ENCODE assay signal across 14 cellular contexts in the genomic region with DNA sequence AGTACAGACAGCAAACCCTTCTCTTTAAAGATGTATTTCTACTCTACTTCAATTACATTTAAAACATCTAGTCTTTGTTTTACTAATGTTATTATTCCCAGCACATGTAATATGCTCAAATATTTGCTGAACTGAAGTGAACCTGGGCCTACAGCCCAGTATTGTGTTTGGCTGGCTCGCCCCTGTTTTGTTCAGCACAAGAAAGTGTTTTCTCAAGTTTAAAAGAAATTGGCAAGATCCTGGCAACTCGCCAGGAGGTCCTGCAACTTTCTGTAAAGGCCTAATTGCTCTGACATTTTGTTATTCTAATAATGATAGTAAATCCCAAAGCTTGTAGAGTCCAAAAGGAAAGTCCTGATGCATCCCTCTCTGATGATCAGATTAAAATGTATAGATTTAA. TPM values are rescaled to one million over a fixed set of nuclear protein-coding genes. Genes with fewer than 3 reads are reported as not detected.
A peak's percentile ranks its signal among the peaks of the same experiment; 100 is the strongest.
DNase-seq lines count a peak whose midpoint lies in the region; ATAC-seq and TF ChIP-seq lines count a peak whose summit lies in the region.
"Had no signal": no experiment of that assay in that cellular context is flagged by ENCODE, and none has a peak within 500 bp of the region (broad histone marks: within the 10 kb centered on the region; RNA-seq: fewer than 3 reads in every experiment).

No MANE protein-coding gene starts in this region.

- BruUV-seq in PC-3 (replicated peaks; lab: Mats Ljungman, UMichigan) = no TSS peak

- H3K4me1 ChIP-seq in PC-3 (ENCODE audit: insufficient read depth, low read length) (peaks cover 18% of the 10 kb centered on the region), ovary (ENCODE audit: insufficient read depth) (peaks cover 3% of the 10 kb centered on the region), mesendoderm (ENCODE audit: control insufficient read depth, low read depth, low read length) (no peaks in the 10 kb centered on the region)

- no peak overlapping the region for H4K8ac ChIP-seq in mesendoderm (ENCODE audit: low read depth, low read length)

- H3F3A ChIP-seq in PC-3 (ENCODE audit: low read length, unreplicated experiment) = no peaks in the 10 kb centered on the region

- no peak overlapping the region for H2BK120ac ChIP-seq in mesendoderm (ENCODE audit: low read depth, low read length)

- H4K5ac ChIP-seq in mesendoderm (ENCODE audit: low read length) = no peak overlapping the region

- H2AFZ ChIP-seq in PC-3 (ENCODE audit: low read length) = no peak overlapping the region
- H2AFZ ChIP-seq: GM23338 had no signal

- H3K27ac ChIP-seq in PC-3 (ENCODE audit: low read length) = no peak overlapping the region
- no peak overlapping the region for H3K27ac ChIP-seq in ovary
- H3K27ac ChIP-seq in mesendoderm (ENCODE audit: low read depth, low read length) = no peak overlapping the region
- H3K27ac ChIP-seq: BLaER1 had no signal

- H3K79me1 ChIP-seq in mesendoderm (ENCODE audit: low read length) = no peaks in the 10 kb centered on the region

- H3K9me3 ChIP-seq in PC-3 (ENCODE audit: low read length) = no peaks in the 10 kb centered on the region
- no peaks in the 10 kb centered on the region for H3K9me3 ChIP-seq in ovary
- H3K9me3 ChIP-seq: BLaER1 had no signal

- peak; percentile 66 for ATAC-seq in PC-3
- no peak for ATAC-seq in GM18873 (IDR thresholded peaks at IDR 0.05; ENCODE audit: low FRiP score, unreplicated experiment)
- ATAC-seq: GM23338; stimulated activated effector memory CD8-positive, alpha-beta T cell treated with anti-CD3 and anti-CD28 coated beads, Interleukin-12 subunit alpha, Interleukin-12 subunit beta, amount 100 ng/mL, for 72 hours; T-helper 17 cell had no signal

- H2BK5ac ChIP-seq in mesendoderm (ENCODE audit: low read length) = no peak overlapping the region

- no peak overlapping the region for H2BK15ac ChIP-seq in mesendoderm (replicated peaks; ENCODE audit: low read depth)

- H3K79me2 ChIP-seq in PC-3 (ENCODE audit: low read length) = no peaks in the 10 kb centered on the region
- H3K79me2 ChIP-seq in mesendoderm (ENCODE audit: control insufficient read depth, insufficient read depth, low read length) = no peaks in the 10 kb centered on the region

- no peak overlapping the region for H3K18ac ChIP-seq in mesendoderm (ENCODE audit: low read length)

- H3K23ac ChIP-seq in mesendoderm (ENCODE audit: low read length) = no peak overlapping the region

- no peak overlapping the region for H2AK5ac ChIP-seq in mesendoderm (ENCODE audit: low read length)

- peak; percentile 22 for DNase-seq in EH (ENCODE audit: low read depth)
- DNase-seq in PC-3 = peak; percentile 19
- peak; percentile 80 for DNase-seq in fibroblast of pulmonary artery (ENCODE audit: low read depth)
- peak; percentile 15 to 66 (median 38) for DNase-seq in ovary
- DNase-seq in activated effector memory CD4-positive, alpha-beta T cell treated with anti-CD3 and anti-CD28 coated beads, Interleukin-2, amount 50 U/mL, for 16 hours = no peak
- DNase-seq in lower leg skin (ENCODE audit: low spot score in 2 of 2) = no peak
- no peak for DNase-seq in mesendoderm
- DNase-seq: NCI-H2171 treated with DMSO at 0.1 percent for 48 hours; stimulated activated CD4-positive, alpha-beta T cell treated with anti-CD3 and anti-CD28 coated beads, Interleukin-4, amount 100 ng/mL, for 1 hour; T-helper 17 cell had no signal

- no peak for TF ChIP-seq POLR2A in ovary (IDR thresholded peaks at IDR 0.05)
- TF ChIP-seq POLR2A in lower leg skin (IDR thresholded peaks at IDR 0.05) = no peak

- no peaks in the 10 kb centered on the region for H4K20me1 ChIP-seq in PC-3 (ENCODE audit: low read length)
- H4K20me1 ChIP-seq: BLaER1 had no signal

- intact Hi-C loops in PC-3 (cut with micrococcal nuclease) = no loop called here
- intact Hi-C loops in ovary (cut with DNase I) = no loop called here
- intact Hi-C loops in lower leg skin (cut with DNase I; ENCODE audit: low total_unique reads) = no loop called here

- no peak overlapping the region for H3K56ac ChIP-seq in mesendoderm (ENCODE audit: low read length)

- H3K4me2 ChIP-seq in PC-3 (ENCODE audit: low read length) (no peak overlapping the region), mesendoderm (ENCODE audit: low read length) (no peak overlapping the region)
- H3K4me2 ChIP-seq: BLaER1, GM23338 had no signal

- H3K27me3 ChIP-seq in PC-3 (ENCODE audit: low read length) (no peaks in the 10 kb centered on the region), ovary (no peaks in the 10 kb centered on the region), mesendoderm (ENCODE audit: insufficient read depth, low read length, poor library complexity) (no peaks in the 10 kb centered on the region)
- H3K27me3 ChIP-seq: BLaER1 had no signal

- POLR2A ChIA-PET in PC-3 (lab: Charles Lee; ENCODE audit: unreplicated experiment) = no interaction called here

- no peak for TF ChIP-seq CTCF in PC-3 (conservative IDR thresholded peaks at IDR 0.05; ENCODE audit: low read depth, low read length)
- TF ChIP-seq CTCF in fibroblast of pulmonary artery (IDR thresholded peaks at IDR 0.05; ENCODE audit: low read length, missing control alignments) = no peak
- TF ChIP-seq CTCF in ovary (IDR thresholded peaks at IDR 0.05) = no peak
- no peak for TF ChIP-seq CTCF in lower leg skin (IDR thresholded peaks at IDR 0.05)

- H3K9ac ChIP-seq in PC-3 (ENCODE audit: low read length) (no peak overlapping the region), mesendoderm (ENCODE audit: low read length) (no peak overlapping the region)
- H3K9ac ChIP-seq: BLaER1 had no signal

- WGBS in ovary, 3 donors = 3 to 12% (median 4%) methylated on average over 2 of the region's 2 CpGs
- 35 to 38% methylated on average over 2 of the region's 2 CpGs for WGBS in lower leg skin, 2 donors
- no CpG with 5 or more reads among the region's 2 CpGs for WGBS in mesendoderm (ENCODE audit: extremely low coverage, insufficient coverage, low lambda C conversion rate)

- H3K36me3 ChIP-seq in PC-3 (ENCODE audit: low read depth, low read length) (no peaks in the 10 kb centered on the region), ovary (no peaks in the 10 kb centered on the region), mesendoderm (ENCODE audit: control insufficient read depth, insufficient read depth, low read length) (no peaks in the 10 kb centered on the region)

- no peak overlapping the region for H3K4ac ChIP-seq in mesendoderm (ENCODE audit: low read depth, low read length)

- no peak for TF ChIP-seq EP300 in ovary (IDR thresholded peaks at IDR 0.05)

- H3K9me2 ChIP-seq in PC-3 (replicated peaks; ENCODE audit: low read length) = no peaks in the 10 kb centered on the region

- CTCF ChIA-PET in PC-3 (lab: Charles Lee) = no interaction called here

- H3K4me3 ChIP-seq in PC-3 (ENCODE audit: low read length) (no peak overlapping the region), fibroblast of pulmonary artery (replicated peaks; ENCODE audit: low read depth, low read length) (no peak overlapping the region), ovary (no peak overlapping the region), lower leg skin (ENCODE audit: low read depth, poor library complexity, severe bottlenecking) (no peak overlapping the region), mesendoderm (ENCODE audit: low read length) (no peak overlapping the region)
- H3K4me3 ChIP-seq: BLaER1, GM23338 had no signal

RNA-seq across cellular contexts. Expression of gene TMOD3, which starts 35.9 kb away (rescaled TPM):
- 35.5 and 43.9 TPM in 2 replicates for total RNA-seq in PC-3 (2014; rRNA removed)
- 10 to 100 TPM; 13.6 to 35.5 (median 29.3) TPM for total RNA-seq in ovary
- 10 to 100 TPM in 1 of 2 donors, 1 to 10 TPM in 1; 9.4 to 24.1 TPM for polyA plus RNA-seq in ovary
- 10 to 100 TPM; 35.4 to 47.2 (median 38.6) TPM for total RNA-seq in lower leg skin
- 24.0 TPM for polyA plus RNA-seq in mesendoderm (2013, experiment 1 of 2)
- polyA plus RNA-seq in mesendoderm (2013, experiment 2 of 2) = 24.4 TPM

RNA-seq across cellular contexts. Expression of gene TMOD2, which starts 42.1 kb away (rescaled TPM):
- total RNA-seq in PC-3 (2014; rRNA removed) (0.95 and 1.4 TPM in 2 replicates), ovary (10 to 100 TPM; 11.5 to 15.7 (median 12.6) TPM), lower leg skin (1 to 10 TPM; 6.6 to 9.3 (median 7.5) TPM)
- polyA plus RNA-seq in ovary = 10 to 100 TPM in 1 of 2 donors, 1 to 10 TPM in 1; 3.4 to 10.4 TPM
- 1.2 TPM for polyA plus RNA-seq in mesendoderm (2013, experiment 1 of 2)
- polyA plus RNA-seq in mesendoderm (2013, experiment 2 of 2) = 1.4 TPM

RNA-seq across cellular contexts. Expression of gene LYSMD2, which starts 56.1 kb away (rescaled TPM):
- total RNA-seq in PC-3 (2014; rRNA removed) = 5.2 and 6.0 TPM in 2 replicates
- 10 to 100 TPM in 6 of 7 donors, 1 to 10 TPM in 1; 8.9 to 16.4 (median 13.4) TPM for total RNA-seq in ovary
- 10 to 100 TPM; 10.4 to 15.8 TPM for polyA plus RNA-seq in ovary
- total RNA-seq in lower leg skin = 10 to 100 TPM in 2 of 4 donors, 1 to 10 TPM in 2; 6.6 to 17.9 (median 13.0) TPM
- polyA plus RNA-seq in mesendoderm (2013, experiment 1 of 2) = 2.3 TPM
- 2.7 TPM for polyA plus RNA-seq in mesendoderm (2013, experiment 2 of 2)

Comparison
In these comparisons a context has a peak if more than half of its experiments do, and no peak if none do; other contexts are left out.
1. DNase-seq: peak in EH (single experiment), PC-3 (single experiment), fibroblast of pulmonary artery (single experiment) and ovary (5 of 5); none in activated effector memory CD4-positive, alpha-beta T cell treated with anti-CD3 and anti-CD28 coated beads, Interleukin-2, amount 50 U/mL, for 16 hours (single experiment), lower leg skin (0 of 2) and mesendoderm (single experiment).